8 cellular contexts compared by ENCODE assay signal in the genomic region with DNA sequence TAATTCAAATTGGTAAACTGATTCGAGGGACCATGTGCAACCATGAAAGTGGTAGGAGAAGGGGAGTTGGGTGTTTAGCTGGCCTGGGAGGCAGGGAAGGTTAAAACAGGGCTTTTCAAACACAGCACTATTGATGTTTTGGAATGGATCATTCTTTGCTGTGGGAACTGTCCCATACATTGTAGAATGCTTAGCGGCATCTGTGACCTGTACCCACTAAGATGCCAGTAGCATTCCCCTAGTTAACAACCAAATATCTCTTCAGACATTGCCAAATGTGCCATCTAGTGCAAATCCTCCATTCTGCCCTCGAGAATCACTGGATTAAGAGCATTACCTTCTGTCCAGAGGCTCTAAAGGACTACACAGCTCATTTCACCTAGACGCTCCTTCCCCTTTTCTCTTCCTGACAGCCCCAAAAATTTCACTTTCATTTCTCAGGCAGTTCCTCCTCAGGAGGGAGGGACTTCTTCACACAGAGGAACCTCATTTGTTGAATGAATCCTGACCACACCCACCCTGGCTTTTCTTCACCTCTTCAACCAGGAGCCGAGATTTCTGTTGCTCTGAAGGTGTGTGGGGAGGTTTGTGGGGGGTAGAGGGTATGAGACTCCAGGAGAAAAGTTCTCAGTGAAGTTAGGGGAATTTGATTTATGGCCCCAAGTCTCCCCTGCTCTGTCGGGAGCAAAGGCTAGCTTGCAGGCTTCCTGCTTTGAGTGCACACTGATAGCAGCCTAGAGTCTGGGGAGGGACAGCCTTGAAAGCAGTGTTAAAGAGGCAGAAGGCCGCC. TPM values are rescaled to one million over a fixed set of nuclear protein-coding genes. Genes with fewer than 3 reads are reported as not detected.
DNase-seq lines count a peak whose midpoint lies in the region; ATAC-seq, FAIRE-seq and TF ChIP-seq lines count a peak whose summit lies in the region.

A gene with protein sequence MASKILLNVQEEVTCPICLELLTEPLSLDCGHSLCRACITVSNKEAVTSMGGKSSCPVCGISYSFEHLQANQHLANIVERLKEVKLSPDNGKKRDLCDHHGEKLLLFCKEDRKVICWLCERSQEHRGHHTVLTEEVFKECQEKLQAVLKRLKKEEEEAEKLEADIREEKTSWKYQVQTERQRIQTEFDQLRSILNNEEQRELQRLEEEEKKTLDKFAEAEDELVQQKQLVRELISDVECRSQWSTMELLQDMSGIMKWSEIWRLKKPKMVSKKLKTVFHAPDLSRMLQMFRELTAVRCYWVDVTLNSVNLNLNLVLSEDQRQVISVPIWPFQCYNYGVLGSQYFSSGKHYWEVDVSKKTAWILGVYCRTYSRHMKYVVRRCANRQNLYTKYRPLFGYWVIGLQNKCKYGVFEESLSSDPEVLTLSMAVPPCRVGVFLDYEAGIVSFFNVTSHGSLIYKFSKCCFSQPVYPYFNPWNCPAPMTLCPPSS (plus strand): TSS at position 513 of the 790 bp plus-strand sequence. CDS start 7,331 bp downstream, outside the sequence.

- peak within 1 kb of the TSS; percentile 99 for H2AFZ ChIP-seq in K562 (ENCODE audit: low read depth, low read length)

- no peak for TF ChIP-seq EP300 in K562 (IDR thresholded peaks at IDR 0.05; ENCODE audit: low read length)

- H3K27ac ChIP-seq in K562 (ENCODE audit: extremely low read depth, low read depth, low read length) (peak within 1 kb of the TSS; percentile 56; the same call in 1 of the 3 replicates), skin epidermis (peak within 1 kb of the TSS in 20 of 21 experiments; percentile 58 to 96 (median 82))

- POLR2A ChIA-PET in K562 (lab: Yijun Ruan, JAX) = interaction anchor here (0.7 to 1.3 kb wide), 4 partner anchors 12 to 266 kb away, joined by 3 read pairs; no protein-coding TSS in a partner anchor

- in situ Hi-C loops in K562 (cut with MboI) = no loop called here

- TF ChIP-seq CTCF in K562 (IDR thresholded peaks at IDR 0.05 in 2 of 3, conservative IDR thresholded peaks at IDR 0.05 in 1 of 3; ENCODE audit: insufficient read depth in 2 of 3, low read depth in 1 of 3, low read length in 3 of 3) = no peak

- no peaks in the 10 kb centered on the region for H3K36me3 ChIP-seq in K562 (ENCODE audit: control insufficient read depth, insufficient read depth, low read length)
- no peaks in the 10 kb centered on the region for H3K36me3 ChIP-seq in iPS-15b (ENCODE audit: control insufficient read depth, insufficient read depth, low read length)

- TF ChIP-seq POLR2A in K562 (conservative IDR thresholded peaks at IDR 0.05) = peak; percentile 69

- no peaks in the 10 kb centered on the region for H4K20me1 ChIP-seq in K562 (replicated peaks; ENCODE audit: control insufficient read depth, insufficient read depth, low read length)

- TSS peak; percentile 94 for BruUV-seq in K562 (replicated peaks; lab: Mats Ljungman, UMichigan)

- intact Hi-C loops in K562 (cut with micrococcal nuclease) = no loop called here

- peak within 1 kb of the TSS; percentile 11 to 74; a peak in 3 of 4 replicates for H3K9ac ChIP-seq in K562 (ENCODE audit: insufficient read depth in 1 of 2, low read depth in 2 of 2, low read length in 2 of 2)
- peak within 1 kb of the TSS; percentile 2 for H3K9ac ChIP-seq in iPS-15b (ENCODE audit: low read depth, low read length)

- H3K4me1 ChIP-seq in K562 (replicated peaks in 1 of 2; ENCODE audit: control insufficient read depth in 2 of 2, insufficient read depth in 2 of 2, low read length in 2 of 2) = peaks cover 0 to 10% of the 10 kb centered on the region in 2 experiments; a peak in 3 of 5 replicates
- peaks cover 10% of the 10 kb centered on the region for H3K4me1 ChIP-seq in iPS-15b (ENCODE audit: control insufficient read depth, insufficient read depth, low read length)

- peak within 1 kb of the TSS; percentile 97 for H3K4me2 ChIP-seq in K562 (ENCODE audit: insufficient read depth, low read length)

- CTCF ChIA-PET in K562 (lab: Yijun Ruan, JAX; ENCODE audit: low intra/inter-chr PET ratio) = no interaction called here

- WGBS in K562 (ENCODE audit: insufficient coverage, low coverage, missing lambda C conversion rate) = 8% methylated on average over 7 of the region's 7 CpGs

- H3K9me1 ChIP-seq in K562 (ENCODE audit: control insufficient read depth, insufficient read depth, low read length) = no peaks in the 10 kb centered on the region

- no peak for TF ChIP-seq RAD21 in K562 (CRISPR knock-in tag; conservative IDR thresholded peaks at IDR 0.05 in 1 of 2, IDR thresholded peaks at IDR 0.05 in 1 of 2)

- ATAC-seq in GM19438 (IDR thresholded peaks at IDR 0.05; ENCODE audit: low read depth, unreplicated experiment) = peak; percentile 98
- peak; percentile 98 for ATAC-seq in HG03521 (IDR thresholded peaks at IDR 0.05; ENCODE audit: unreplicated experiment)
- ATAC-seq in K562 = peak; percentile 97

- peak; percentile 70 for DNase-seq in Ammon's horn (ENCODE audit: low spot score)
- DNase-seq in T-helper 1 cell = peak; percentile 9 to 78 (median 40)
- peak; percentile 36 to 81 (median 58) for DNase-seq in K562 (ENCODE audit: extremely low read depth in 1 of 4, low spot score in 3 of 4)
- no peak for DNase-seq in SHP77 (lab: John Stamatoyannopoulos, UW)

- H3K79me2 ChIP-seq in K562 (ENCODE audit: control insufficient read depth, insufficient read depth, low read length) = no peaks in the 10 kb centered on the region

- FAIRE-seq in K562 (lab: Jason Lieb, UNC) = peak; percentile 93

- H3K4me3 ChIP-seq in K562 (peak within 1 kb of the TSS; percentile 44), iPS-15b (ENCODE audit: low read depth, low read length) (peak within 1 kb of the TSS; percentile 14), skin epidermis (peak within 1 kb of the TSS; percentile 34 to 57 (median 45))

- H3K9me3 ChIP-seq in K562 (replicated peaks; ENCODE audit: control insufficient read depth, insufficient read depth, low read depth, low read length) (no peaks in the 10 kb centered on the region; the same call in 1 of the 2 replicates), iPS-15b (ENCODE audit: control insufficient read depth, insufficient read depth, low read length) (no peaks in the 10 kb centered on the region)

- H3K27me3 ChIP-seq in K562 (ENCODE audit: control insufficient read depth in 2 of 2, insufficient read depth in 2 of 2, low read length in 2 of 2) (no peaks in the 10 kb centered on the region), iPS-15b (ENCODE audit: control insufficient read depth, insufficient read depth, low read length) (no peaks in the 10 kb centered on the region)

TF ChIP-seq in K562, 482 proteins besides CTCF, POLR2A, EP300 and RAD21 (continues in another document):
- TF ChIP-seq ZFPM2 (CRISPR knock-in tag; IDR thresholded peaks at IDR 0.05) (0 out of 2 replicates have a peak, but pooled peaks have one; percentile 23), ZC3H8 (IDR thresholded peaks at IDR 0.05) (no peak), ZNF695 (CRISPR knock-in tag; IDR thresholded peaks at IDR 0.05) (no peak), ZEB2 (IDR thresholded peaks at IDR 0.05) (peak; percentile 25; the same call in 1 of the 2 replicates), SMARCE1 (IDR thresholded peaks at IDR 0.05) (no peak), RUNX1 (IDR thresholded peaks at IDR 0.05; ENCODE audit: low read depth) (no peak), ZFP36 (IDR thresholded peaks at IDR 0.05; ENCODE audit: low read depth, low read length, partially characterized antibody) (no peak), SIX5 (IDR thresholded peaks at IDR 0.05; ENCODE audit: borderline replicate concordance in 1 of 2, insufficient read depth in 1 of 2, low read depth in 1 of 2, low read length in 2 of 2) (no peak), SNRNP70 (optimal IDR thresholded peaks at IDR 0.05; ENCODE audit: low read depth, low read length) (no peak), SRSF1 (IDR thresholded peaks at IDR 0.05; ENCODE audit: low read depth, low read length) (no peak), KDM1A (IDR thresholded peaks at IDR 0.05) (no peak), POLR2AphosphoS5 (IDR thresholded peaks at IDR 0.05; ENCODE audit: control insufficient read depth, insufficient read depth, low read depth, low read length) (no peak), ARID1B (IDR thresholded peaks at IDR 0.05) (0 out of 2 replicates have a peak, but pooled peaks have one; percentile 18), ZKSCAN8 (CRISPR knock-in tag; IDR thresholded peaks at IDR 0.05) (no peak), FOXJ3 (CRISPR knock-in tag; IDR thresholded peaks at IDR 0.05) (no peak), PHTF2 (CRISPR knock-in tag; IDR thresholded peaks at IDR 0.05) (no peak)
- TF ChIP-seq, protein P1, sequence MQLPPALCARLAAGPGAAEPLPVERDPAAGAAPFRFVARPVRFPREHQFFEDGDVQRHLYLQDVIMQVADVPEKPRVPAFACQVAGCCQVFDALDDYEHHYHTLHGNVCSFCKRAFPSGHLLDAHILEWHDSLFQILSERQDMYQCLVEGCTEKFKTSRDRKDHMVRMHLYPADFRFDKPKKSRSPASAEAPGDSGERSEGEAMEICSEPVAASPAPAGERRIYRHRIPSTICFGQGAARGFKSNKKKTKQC (CRISPR knock-in tag; IDR thresholded peaks at IDR 0.05) = no peak

RNA-seq across cellular contexts. Expression of the gene that starts here (rescaled TPM):
- 0.86 and 1.1 TPM in 2 replicates for total RNA-seq in K562 (2011; cell fraction: chromatin; rRNA removed; ENCODE audit: low replicate concordance)
- 0.13 and 0.83 TPM in 2 replicates for total RNA-seq in K562 (2011; cell fraction: nucleolus; rRNA removed)
- total RNA-seq in K562 (2011; cell fraction: nucleoplasm; rRNA removed) = 0.66 and 1.5 TPM in 2 replicates
- total RNA-seq in K562 (2014; rRNA removed) = 0.78 and 0.91 TPM in 2 replicates
- total RNA-seq in K562 (2014; rRNA removed; fragmentation: Illumina TruSeq; extraction: Trizol) = 1.1 and 1.3 TPM in 2 replicates
- total RNA-seq in K562 (2015; rRNA removed; fragmentation: Illumina TruSeq; extraction: Trizol) = 1.7 and 2.0 TPM in 2 replicates
- total RNA-seq in K562 (2021) = 0.31 and 0.40 TPM in 2 replicates
- polyA plus RNA-seq in K562 (2011; rRNA removed) = 1.8 and 2.2 TPM in 2 replicates
- 0.60 and 1.6 TPM in 2 replicates for polyA plus RNA-seq in K562 (2011; cell fraction: cytosol; rRNA removed)
- 2.0 and 5.6 TPM in 2 replicates for polyA plus RNA-seq in K562 (2011; cell fraction: nucleus; rRNA removed)
- polyA plus RNA-seq in K562 (2012) = 1.5 and 3.2 TPM in 2 replicates
- 0.72 and 1.3 TPM in 2 replicates for polyA plus RNA-seq in K562 (2014; fragmentation: Illumina TruSeq; extraction: Trizol)
- polyA plus RNA-seq in K562 (2014; fragmentation: Nextera tagmentation; extraction: Ambion mirVana) = 1 to 10 TPM; 1.5 to 2.9 TPM
- polyA plus RNA-seq in K562 (2014; rRNA removed) = 0.88 and 1.0 TPM in 2 replicates
- 1.2 and 2.2 TPM in 2 replicates for polyA minus RNA-seq in K562 (2011; rRNA and poly(A)+ RNA removed)
- not detected in 2 replicates for polyA minus RNA-seq in K562 (2011; cell fraction: cytosol; rRNA and poly(A)+ RNA removed)
- 0.13 and 0.56 TPM in 2 replicates for polyA minus RNA-seq in K562 (2011; cell fraction: nucleus; rRNA and poly(A)+ RNA removed)

Comparison
In these comparisons a context has a peak if more than half of its experiments do, and no peak if none do; other contexts are left out.
1. DNase-seq: peak in Ammon's horn (single experiment), T-helper 1 cell (5 of 5) and K562 (4 of 4); none in SHP77 (0 of 2).
2. Peak in every context shown above with its lines, with median percentiles within 50 percentile points of each other: ATAC-seq and H3K4me3 ChIP-seq.